Comparison of ENCODE assay signal across 9 cellular contexts in genomic region chr9:87857948-87858335, GRCh38. TPM values are rescaled to one million over a fixed set of nuclear protein-coding genes. Genes with fewer than 3 reads are reported as not detected.
"Had no signal": no experiment of that assay in that cellular context is flagged by ENCODE, and none has a peak within 500 bp of the region (broad histone marks: within the 10 kb centered on the region; RNA-seq: fewer than 3 reads in every experiment).

No MANE protein-coding gene starts in this region.

- H3K4me2 ChIP-seq: GM23338 had no signal

- H2AFZ ChIP-seq: GM23338 had no signal

- ATAC-seq: GM23338, K562 had no signal

- DNase-seq: H9, HCEC 1CT, IMR-90, KG1 had no signal

- H3K27ac ChIP-seq: HL-60 had no signal

- H3K4me3 Mint-ChIP-seq: GM23338, H9 had no signal

- H3K4me3 ChIP-seq: GM23338, K562 had no signal

- H3K27ac Mint-ChIP-seq: GM23338, H9 had no signal

RNA-seq across cellular contexts. Expression of gene SPATA31E1, which starts 24.7 kb away (rescaled TPM):
- total RNA-seq: GM23338, HT1080, IMR-90, K562 had no signal
- polyA plus RNA-seq: K562 had no signal

RNA-seq across cellular contexts. Expression of gene SPATA31C1, which starts 59.8 kb away (rescaled TPM):
- total RNA-seq: GM23338, H1, HT1080, IMR-90 had no signal
- polyA plus RNA-seq: GM23338, IMR-90 had no signal
